In the genomic region with DNA sequence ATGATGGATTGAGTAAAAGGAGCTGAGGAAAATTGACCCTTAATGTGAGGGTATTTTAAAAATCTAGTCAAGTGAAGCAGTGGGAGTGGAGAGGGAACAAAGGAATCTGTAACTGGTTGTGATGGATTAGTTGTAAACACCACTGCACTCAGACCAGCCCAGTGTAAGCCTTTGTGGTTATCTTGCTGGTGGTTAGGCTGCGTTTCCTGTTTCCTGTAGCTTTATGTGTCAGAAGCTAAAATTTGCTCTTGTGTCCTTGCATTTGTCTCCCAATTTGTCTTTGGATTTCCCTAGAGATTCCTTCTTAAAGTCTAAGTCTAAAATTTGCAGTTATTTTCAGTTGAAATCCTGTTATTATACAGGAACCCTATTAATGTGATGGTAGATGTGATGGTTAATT, we compare ENCODE assay signal across 8 cellular contexts. TPM values are rescaled to one million over a fixed set of nuclear protein-coding genes. Genes with fewer than 3 reads are reported as not detected.
A peak's percentile ranks its signal among the peaks of the same experiment; 100 is the strongest.
DNase-seq lines count a peak whose midpoint lies in the region; ATAC-seq, FAIRE-seq and TF ChIP-seq lines count a peak whose summit lies in the region.
"Had no signal": no experiment of that assay in that cellular context is flagged by ENCODE, and none has a peak within 500 bp of the region (broad histone marks: within the 10 kb centered on the region; RNA-seq: fewer than 3 reads in every experiment).

No MANE protein-coding gene starts in this region.

- no peak overlapping the region for H3K27ac ChIP-seq in dorsolateral prefrontal cortex
- no peak overlapping the region for H3K27ac ChIP-seq in SK-N-SH (ENCODE audit: low read depth in 2 of 2, low read length in 1 of 2)

- TF ChIP-seq EP300 in SK-N-SH (IDR thresholded peaks at IDR 0.05; ENCODE audit: borderline replicate concordance in 1 of 2, low read depth in 1 of 2, low read length in 1 of 2), result no peak

- H3K27me3 Mint-ChIP-seq in nephron progenitor cell (ENCODE audit: low read depth, poor library complexity) (peaks cover 3% of the 10 kb centered on the region), HFFc6 (ENCODE audit: insufficient read depth) (peaks cover 4% of the 10 kb centered on the region)

- peak; percentile 87 for ATAC-seq in HG02938 (IDR thresholded peaks at IDR 0.05; ENCODE audit: unreplicated experiment)
- ATAC-seq: Panc1 had no signal

- TF ChIP-seq RAD21 in SK-N-SH (IDR thresholded peaks at IDR 0.05; ENCODE audit: low read length), result no peak

- H3K4me3 ChIP-seq in dorsolateral prefrontal cortex (no peak overlapping the region), SK-N-SH (ENCODE audit: low read depth in 2 of 2, low read length in 1 of 2) (no peak overlapping the region)

- H3K79me2 ChIP-seq in SK-N-SH (ENCODE audit: insufficient read depth), result no peaks in the 10 kb centered on the region

- H4K20me1 ChIP-seq in SK-N-SH (ENCODE audit: insufficient read depth), result no peaks in the 10 kb centered on the region

- H3K4me1 Mint-ChIP-seq in nephron progenitor cell (peaks cover 8% of the 10 kb centered on the region), HFFc6 (ENCODE audit: low read depth) (peaks cover 3% of the 10 kb centered on the region; the same call in 1 of the 2 replicates)

- no peaks in the 10 kb centered on the region for H3K36me3 Mint-ChIP-seq in nephron progenitor cell (ENCODE audit: low read depth)
- no peaks in the 10 kb centered on the region for H3K36me3 Mint-ChIP-seq in HFFc6 (ENCODE audit: low read depth)

- DNase-seq in GM19239 (ENCODE audit: insufficient read length, low spot score) (no peak), SW480 (ENCODE audit: low spot score) (peak; percentile 29), nephron progenitor cell (no peak), HFFc6 (no peak), dorsolateral prefrontal cortex (no peak), SK-N-SH (no peak)

- H3K27ac Mint-ChIP-seq in nephron progenitor cell (peak overlapping the region; percentile 47), HFFc6 (no peak overlapping the region)

- H3F3A ChIP-seq in SK-N-SH (replicated peaks; ENCODE audit: insufficient read depth), result no peaks in the 10 kb centered on the region

- TF ChIP-seq CTCF in nephron progenitor cell (IDR thresholded peaks at IDR 0.05) (no peak), HFFc6 (IDR thresholded peaks at IDR 0.05) (no peak), dorsolateral prefrontal cortex (IDR thresholded peaks at IDR 0.05 in 54 of 56, conservative IDR thresholded peaks at IDR 0.05 in 2 of 56; ENCODE audit: low read depth in 1 of 56, partially characterized antibody in 56 of 56) (no peak), SK-N-SH (IDR thresholded peaks at IDR 0.05) (no peak)

- H3K36me3 ChIP-seq in SK-N-SH (replicated peaks in 1 of 2; ENCODE audit: control insufficient read depth in 1 of 2, insufficient read depth in 2 of 2, low read length in 1 of 2), result no peaks in the 10 kb centered on the region

- H3K9me3 Mint-ChIP-seq in nephron progenitor cell (peaks cover 19% of the 10 kb centered on the region), HFFc6 (no peaks in the 10 kb centered on the region)

- WGBS in SK-N-SH (ENCODE audit: low lambda C conversion rate), result 0% methylated on average over 1 of the region's 1 CpG

- no peak overlapping the region for H3K4me2 ChIP-seq in SK-N-SH

- H3K9me3 ChIP-seq in SK-N-SH, result no peaks in the 10 kb centered on the region

- H3K4me3 Mint-ChIP-seq in nephron progenitor cell (no peak overlapping the region), HFFc6 (no peak overlapping the region)

- CTCF ChIA-PET in SK-N-SH (lab: Yijun Ruan, JAX), result interaction anchor here (1.9 kb wide), 1 partner anchor 23 kb away, joined by 9 read pairs; no protein-coding TSS in a partner anchor

- no peaks in the 10 kb centered on the region for H3K4me1 ChIP-seq in SK-N-SH (ENCODE audit: control insufficient read depth in 1 of 2, insufficient read depth in 2 of 2, low read depth in 1 of 2, low read length in 1 of 2)

- no peak overlapping the region for H3K9ac ChIP-seq in SK-N-SH

- H3K27me3 ChIP-seq in dorsolateral prefrontal cortex (no peaks in the 10 kb centered on the region), SK-N-SH (ENCODE audit: insufficient read depth) (no peaks in the 10 kb centered on the region)

- no peaks in the 10 kb centered on the region for H3K9me2 ChIP-seq in SK-N-SH

- H2AFZ ChIP-seq in SK-N-SH (ENCODE audit: low read depth), result no peak overlapping the region

- peak; percentile 95 for FAIRE-seq in GM19239 (lab: Jason Lieb, UNC)

- POLR2A ChIA-PET in SK-N-SH (lab: Yijun Ruan, JAX), result no interaction called here

- intact Hi-C loops in dorsolateral prefrontal cortex (cut with DNase I), result no loop called here

TF ChIP-seq in SK-N-SH, 30 proteins besides CTCF, POLR2A, EP300 and RAD21 (continues in another document):
- TF ChIP-seq EZH2phosphoT487 (IDR thresholded peaks at IDR 0.05; ENCODE audit: borderline replicate concordance, low read depth) (no peak), MEF2A (IDR thresholded peaks at IDR 0.05; ENCODE audit: borderline replicate concordance, low read depth) (no peak), SIN3A (IDR thresholded peaks at IDR 0.05; ENCODE audit: borderline replicate concordance, low read depth, low read length) (no peak), CHD2 (IDR thresholded peaks at IDR 0.05; ENCODE audit: low read length, partially characterized antibody) (no peak), TEAD4 (IDR thresholded peaks at IDR 0.05; ENCODE audit: borderline replicate concordance, insufficient read depth) (no peak), GABPA (IDR thresholded peaks at IDR 0.05; ENCODE audit: low read depth) (no peak), TCF12 (IDR thresholded peaks at IDR 0.05) (no peak), POLR2AphosphoS5 (IDR thresholded peaks at IDR 0.05; ENCODE audit: low read depth, low read length) (no peak)
- TF ChIP-seq, protein P1, sequence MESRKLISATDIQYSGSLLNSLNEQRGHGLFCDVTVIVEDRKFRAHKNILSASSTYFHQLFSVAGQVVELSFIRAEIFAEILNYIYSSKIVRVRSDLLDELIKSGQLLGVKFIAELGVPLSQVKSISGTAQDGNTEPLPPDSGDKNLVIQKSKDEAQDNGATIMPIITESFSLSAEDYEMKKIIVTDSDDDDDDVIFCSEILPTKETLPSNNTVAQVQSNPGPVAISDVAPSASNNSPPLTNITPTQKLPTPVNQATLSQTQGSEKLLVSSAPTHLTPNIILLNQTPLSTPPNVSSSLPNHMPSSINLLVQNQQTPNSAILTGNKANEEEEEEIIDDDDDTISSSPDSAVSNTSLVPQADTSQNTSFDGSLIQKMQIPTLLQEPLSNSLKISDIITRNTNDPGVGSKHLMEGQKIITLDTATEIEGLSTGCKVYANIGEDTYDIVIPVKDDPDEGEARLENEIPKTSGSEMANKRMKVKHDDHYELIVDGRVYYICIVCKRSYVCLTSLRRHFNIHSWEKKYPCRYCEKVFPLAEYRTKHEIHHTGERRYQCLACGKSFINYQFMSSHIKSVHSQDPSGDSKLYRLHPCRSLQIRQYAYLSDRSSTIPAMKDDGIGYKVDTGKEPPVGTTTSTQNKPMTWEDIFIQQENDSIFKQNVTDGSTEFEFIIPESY (IDR thresholded peaks at IDR 0.05; ENCODE audit: borderline replicate concordance, low read depth), result no peak
- TF ChIP-seq, protein P2, sequence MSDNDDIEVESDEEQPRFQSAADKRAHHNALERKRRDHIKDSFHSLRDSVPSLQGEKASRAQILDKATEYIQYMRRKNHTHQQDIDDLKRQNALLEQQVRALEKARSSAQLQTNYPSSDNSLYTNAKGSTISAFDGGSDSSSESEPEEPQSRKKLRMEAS (IDR thresholded peaks at IDR 0.05; ENCODE audit: low read depth), result no peak
- TF ChIP-seq, protein P3, sequence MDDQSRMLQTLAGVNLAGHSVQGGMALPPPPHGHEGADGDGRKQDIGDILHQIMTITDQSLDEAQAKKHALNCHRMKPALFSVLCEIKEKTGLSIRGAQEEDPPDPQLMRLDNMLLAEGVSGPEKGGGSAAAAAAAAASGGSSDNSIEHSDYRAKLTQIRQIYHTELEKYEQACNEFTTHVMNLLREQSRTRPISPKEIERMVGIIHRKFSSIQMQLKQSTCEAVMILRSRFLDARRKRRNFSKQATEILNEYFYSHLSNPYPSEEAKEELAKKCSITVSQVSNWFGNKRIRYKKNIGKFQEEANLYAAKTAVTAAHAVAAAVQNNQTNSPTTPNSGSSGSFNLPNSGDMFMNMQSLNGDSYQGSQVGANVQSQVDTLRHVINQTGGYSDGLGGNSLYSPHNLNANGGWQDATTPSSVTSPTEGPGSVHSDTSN (IDR thresholded peaks at IDR 0.05), result no peak

RNA-seq across cellular contexts. Expression of a gene that starts 6.3 kb away (rescaled TPM):
- total RNA-seq in HFFc6 (2021; fragmentation: NEBNext Ultra II Directional; extraction: Animal tissue kit (Norgen Biotek cat#: 25700)), result not detected
- not detected for total RNA-seq in dorsolateral prefrontal cortex
- not detected in 2 replicates for polyA plus RNA-seq in SK-N-SH (2012; rRNA removed)
- not detected in 2 replicates for polyA plus RNA-seq in SK-N-SH (2012; cell fraction: cytosol; rRNA removed)
- not detected in 2 replicates for polyA plus RNA-seq in SK-N-SH (2012; cell fraction: nucleus; rRNA removed)

RNA-seq across cellular contexts. Expression of a gene that starts 18.5 kb away (rescaled TPM):
- total RNA-seq in HFFc6 (2021; fragmentation: NEBNext Ultra II Directional; extraction: Animal tissue kit (Norgen Biotek cat#: 25700)), result not detected
- total RNA-seq in dorsolateral prefrontal cortex, result not detected
- polyA plus RNA-seq in SK-N-SH (2012; rRNA removed), result not detected in 2 replicates
- polyA plus RNA-seq in SK-N-SH (2012; cell fraction: cytosol; rRNA removed), result not detected in 2 replicates
- polyA plus RNA-seq in SK-N-SH (2012; cell fraction: nucleus; rRNA removed), result not detected in 2 replicates

RNA-seq across cellular contexts. Expression of a gene that starts 27.2 kb away (rescaled TPM):
- not detected for total RNA-seq in HFFc6 (2021; fragmentation: NEBNext Ultra II Directional; extraction: Animal tissue kit (Norgen Biotek cat#: 25700))
- total RNA-seq in dorsolateral prefrontal cortex, result not detected
- polyA plus RNA-seq in SK-N-SH (2012; rRNA removed), result not detected in 2 replicates
- polyA plus RNA-seq in SK-N-SH (2012; cell fraction: cytosol; rRNA removed), result not detected in 2 replicates
- not detected in 2 replicates for polyA plus RNA-seq in SK-N-SH (2012; cell fraction: nucleus; rRNA removed)

RNA-seq across cellular contexts. Expression of a gene that starts 41.8 kb away (rescaled TPM):
- total RNA-seq in HFFc6 (2021; fragmentation: NEBNext Ultra II Directional; extraction: Animal tissue kit (Norgen Biotek cat#: 25700)), result not detected
- not detected for total RNA-seq in dorsolateral prefrontal cortex
- polyA plus RNA-seq in SK-N-SH (2012; rRNA removed), result not detected in 2 replicates
- polyA plus RNA-seq in SK-N-SH (2012; cell fraction: cytosol; rRNA removed), result not detected in 2 replicates
- not detected in 2 replicates for polyA plus RNA-seq in SK-N-SH (2012; cell fraction: nucleus; rRNA removed)

RNA-seq across cellular contexts. Expression of a gene that starts 46.8 kb away (rescaled TPM):
- not detected for total RNA-seq in HFFc6 (2021; fragmentation: NEBNext Ultra II Directional; extraction: Animal tissue kit (Norgen Biotek cat#: 25700))
- not detected for total RNA-seq in dorsolateral prefrontal cortex
- polyA plus RNA-seq in SK-N-SH (2012; rRNA removed), result not detected in 2 replicates
- polyA plus RNA-seq in SK-N-SH (2012; cell fraction: cytosol; rRNA removed), result not detected in 2 replicates
- polyA plus RNA-seq in SK-N-SH (2012; cell fraction: nucleus; rRNA removed), result not detected in 2 replicates
